ENCODE assay signal across 9 cellular contexts in genomic region chrX:34656467-34656841, GRCh38. TPM values are rescaled to one million over a fixed set of nuclear protein-coding genes. Genes with fewer than 3 reads are reported as not detected.
DNase-seq lines count a peak whose midpoint lies in the region; ATAC-seq, FAIRE-seq and TF ChIP-seq lines count a peak whose summit lies in the region.
"Had no signal": no experiment of that assay in that cellular context is flagged by ENCODE, and none has a peak within 500 bp of the region (broad histone marks: within the 10 kb centered on the region; RNA-seq: fewer than 3 reads in every experiment).

No MANE protein-coding gene starts in this region.

- no peaks in the 10 kb centered on the region for H3K36me3 ChIP-seq in HUES6 (ENCODE audit: control insufficient read depth, insufficient read depth, low read length)
- H3K36me3 ChIP-seq in keratinocyte (ENCODE audit: control insufficient read depth in 2 of 2, extremely low read depth in 1 of 2, insufficient read depth in 2 of 2, low read length in 2 of 2) = no peaks in the 10 kb centered on the region

- TF ChIP-seq CTCF in MCF 10A (IDR thresholded peaks at IDR 0.05; ENCODE audit: unreplicated experiment) = no peak
- no peak for TF ChIP-seq CTCF in keratinocyte (optimal IDR thresholded peaks at IDR 0.05 in 1 of 3, IDR thresholded peaks at IDR 0.05 in 1 of 3, conservative IDR thresholded peaks at IDR 0.05 in 1 of 3; ENCODE audit: extremely low read depth in 1 of 3, insufficient read depth in 2 of 3, low read length in 3 of 3)

- peaks cover 11% of the 10 kb centered on the region for H3K4me1 Mint-ChIP-seq in MCF 10A (ENCODE audit: insufficient read depth, unreplicated experiment)
- H3K4me1 Mint-ChIP-seq in stimulated activated naive B cell treated with anti-CD40 and anti-IgM and Interleukin-4, amounts not matched to agents 10 μg/mL and 1 μg/mL and 100 μg/mL, for 72 hours = peaks cover 0 to 9% of the 10 kb centered on the region in 2 donors

- no peaks in the 10 kb centered on the region for H3K36me3 Mint-ChIP-seq in MCF 10A (ENCODE audit: insufficient read depth, unreplicated experiment)
- peaks cover 0 to 10% of the 10 kb centered on the region in 2 donors for H3K36me3 Mint-ChIP-seq in stimulated activated naive B cell treated with anti-CD40 and anti-IgM and Interleukin-4, amounts not matched to agents 10 μg/mL and 1 μg/mL and 100 μg/mL, for 72 hours

- H3K79me2 ChIP-seq in keratinocyte (ENCODE audit: control insufficient read depth, insufficient read depth, low read length) = no peaks in the 10 kb centered on the region

- peak overlapping the region; percentile 87 for H3K4me3 ChIP-seq in HUES6 (ENCODE audit: low read depth, low read length)
- peak overlapping the region in 2 of 3 experiments; percentile 23 to 33 for H3K4me3 ChIP-seq in keratinocyte (ENCODE audit: control insufficient read depth in 2 of 3, extremely low read depth in 1 of 3, insufficient read depth in 2 of 3, low read depth in 1 of 3, low read length in 3 of 3)

- POLR2A ChIA-PET in MCF 10A (lab: Yijun Ruan, JAX) = interaction anchor here (0.5 kb wide), 1 partner anchor 180 kb away, joined by 3 read pairs; no protein-coding TSS in a partner anchor

- intact Hi-C loops in MCF 10A (cut with micrococcal nuclease) = loop anchor here (10.0 kb wide), 1 partner anchor 228 kb away; no protein-coding TSS in a partner anchor

- H3K27ac Mint-ChIP-seq in MCF 10A (ENCODE audit: low read depth, unreplicated experiment) = peak overlapping the region; percentile 61
- no peak overlapping the region for H3K27ac Mint-ChIP-seq in stimulated activated naive B cell treated with anti-CD40 and anti-IgM and Interleukin-4, amounts not matched to agents 10 μg/mL and 1 μg/mL and 100 μg/mL, for 72 hours

- H3K4me3 Mint-ChIP-seq in MCF 10A (ENCODE audit: unreplicated experiment) = peak overlapping the region; percentile 83
- peak overlapping the region; percentile 22 to 49 for H3K4me3 Mint-ChIP-seq in stimulated activated naive B cell treated with anti-CD40 and anti-IgM and Interleukin-4, amounts not matched to agents 10 μg/mL and 1 μg/mL and 100 μg/mL, for 72 hours

- H3K9me3 Mint-ChIP-seq in MCF 10A (ENCODE audit: unreplicated experiment) = peaks cover 2% of the 10 kb centered on the region
- peaks cover 0 to 4% of the 10 kb centered on the region in 2 donors for H3K9me3 Mint-ChIP-seq in stimulated activated naive B cell treated with anti-CD40 and anti-IgM and Interleukin-4, amounts not matched to agents 10 μg/mL and 1 μg/mL and 100 μg/mL, for 72 hours

- peaks cover 31% of the 10 kb centered on the region for H3K27me3 Mint-ChIP-seq in MCF 10A (ENCODE audit: insufficient read depth, unreplicated experiment)
- peaks cover 25 to 31% of the 10 kb centered on the region in 2 donors for H3K27me3 Mint-ChIP-seq in stimulated activated naive B cell treated with anti-CD40 and anti-IgM and Interleukin-4, amounts not matched to agents 10 μg/mL and 1 μg/mL and 100 μg/mL, for 72 hours

- ATAC-seq in stimulated activated naive B cell treated with anti-CD40 and anti-IgM and Interleukin-4, amounts not matched to agents 10 μg/mL and 1 μg/mL and 100 μg/mL, for 72 hours (replicated peaks) = no peak
- ATAC-seq in GM18858 (IDR thresholded peaks at IDR 0.05; ENCODE audit: unreplicated experiment) = no peak

- H3K4me1 ChIP-seq in HUES6 (ENCODE audit: control insufficient read depth, insufficient read depth, low read length) (peaks cover 30% of the 10 kb centered on the region), keratinocyte (ENCODE audit: control insufficient read depth, extremely low read depth, insufficient read depth, low read length) (no peaks in the 10 kb centered on the region)

- H3K9me1 ChIP-seq in keratinocyte (ENCODE audit: control insufficient read depth, extremely low read depth, insufficient read depth, low read length) = no peaks in the 10 kb centered on the region

- no peak overlapping the region for H3K27ac ChIP-seq in HUES6 (ENCODE audit: low read depth, low read length)
- H3K27ac ChIP-seq in keratinocyte (ENCODE audit: control insufficient read depth, insufficient read depth, low read length) = no peak overlapping the region

- H3K27me3 ChIP-seq in HUES6 (ENCODE audit: control insufficient read depth, insufficient read depth, low read length) = peaks cover 18% of the 10 kb centered on the region
- peaks cover 16% of the 10 kb centered on the region for H3K27me3 ChIP-seq in keratinocyte (ENCODE audit: control insufficient read depth, extremely low read depth, insufficient read depth, low read length)

- 0 out of 2 replicates have a peak, but pooled peaks cover 3% of the 10 kb centered on the region for H3K9me3 ChIP-seq in HUES6 (ENCODE audit: control insufficient read depth, insufficient read depth, low read depth, low read length)
- no peaks in the 10 kb centered on the region for H3K9me3 ChIP-seq in keratinocyte (ENCODE audit: control insufficient read depth, low read depth, low read length)

- H2AFZ ChIP-seq in keratinocyte (ENCODE audit: control insufficient read depth, low read length) = no peak overlapping the region

- FAIRE-seq in keratinocyte (lab: Jason Lieb, UNC) = no peak
- FAIRE-seq: GM18507 had no signal

- no TSS peak for BruUV-seq in MCF 10A (replicated peaks; lab: Mats Ljungman, UMichigan)

- no peaks in the 10 kb centered on the region for H4K20me1 ChIP-seq in keratinocyte (ENCODE audit: control insufficient read depth, extremely low read depth, insufficient read depth, low read length)

- H3K9ac ChIP-seq in HUES6 (ENCODE audit: low read length) (peak overlapping the region; percentile 74), keratinocyte (ENCODE audit: control insufficient read depth, extremely low read depth, insufficient read depth, low read length) (no peak overlapping the region)

- peak overlapping the region; percentile 27 for H3K4me2 ChIP-seq in keratinocyte (ENCODE audit: control insufficient read depth, extremely low read depth, insufficient read depth, low read depth, low read length)

- CTCF ChIA-PET in MCF 10A (lab: Yijun Ruan, JAX) = no interaction called here

- DNase-seq in MCF 10A (ENCODE audit: unreplicated experiment) (no peak), keratinocyte (ENCODE audit: low read depth, low spot score) (no peak), medulla oblongata (ENCODE audit: extremely low spot score) (no peak), T-helper 9 cell (no peak), NCI-H748 treated with DMSO at 0.1 percent for 48 hours (lab: John Stamatoyannopoulos, UW) (no peak)
- no peak for DNase-seq in stimulated activated naive B cell treated with anti-CD40 and anti-IgM and Interleukin-4, amounts not matched to agents 10 μg/mL and 1 μg/mL and 100 μg/mL, for 72 hours

- dilution Hi-C loops in keratinocyte (cut with MboI; ENCODE audit: extremely low pct_ligation_motif_present, low sequenced_read_pairs) = no loop called here

RNA-seq across cellular contexts. Expression of gene TMEM47, which starts 0.6 kb away (rescaled TPM):
- 1.6 TPM in 2 replicates for total RNA-seq in MCF 10A (2022)
- 0.07 to 0.16 TPM (median 0.10 TPM) in 3 replicates for polyA plus RNA-seq in keratinocyte
- polyA plus RNA-seq in keratinocyte (2011; ENCODE audit: low read depth) = 0.09 TPM
- 0.08 and 0.11 TPM in 2 replicates for polyA plus RNA-seq in keratinocyte (2011; cell fraction: cytosol; rRNA removed)
- 0.13 and 0.17 TPM in 2 replicates for polyA plus RNA-seq in keratinocyte (2011; cell fraction: nucleus; rRNA removed)
- 0.06 and 0.07 TPM in 2 replicates for polyA plus RNA-seq in keratinocyte (2012; ENCODE audit: low replicate concordance)
- polyA minus RNA-seq in keratinocyte = 0.10 to 0.19 TPM in 2 of 3 replicates, not detected in the other
- polyA minus RNA-seq in keratinocyte (2011; cell fraction: cytosol; rRNA and poly(A)+ RNA removed) = not detected
- polyA minus RNA-seq in keratinocyte (2011; cell fraction: nucleus; rRNA and poly(A)+ RNA removed) = 0.11 and 0.23 TPM in 2 replicates
